8 cellular contexts compared by ENCODE assay signal in the genomic region with DNA sequence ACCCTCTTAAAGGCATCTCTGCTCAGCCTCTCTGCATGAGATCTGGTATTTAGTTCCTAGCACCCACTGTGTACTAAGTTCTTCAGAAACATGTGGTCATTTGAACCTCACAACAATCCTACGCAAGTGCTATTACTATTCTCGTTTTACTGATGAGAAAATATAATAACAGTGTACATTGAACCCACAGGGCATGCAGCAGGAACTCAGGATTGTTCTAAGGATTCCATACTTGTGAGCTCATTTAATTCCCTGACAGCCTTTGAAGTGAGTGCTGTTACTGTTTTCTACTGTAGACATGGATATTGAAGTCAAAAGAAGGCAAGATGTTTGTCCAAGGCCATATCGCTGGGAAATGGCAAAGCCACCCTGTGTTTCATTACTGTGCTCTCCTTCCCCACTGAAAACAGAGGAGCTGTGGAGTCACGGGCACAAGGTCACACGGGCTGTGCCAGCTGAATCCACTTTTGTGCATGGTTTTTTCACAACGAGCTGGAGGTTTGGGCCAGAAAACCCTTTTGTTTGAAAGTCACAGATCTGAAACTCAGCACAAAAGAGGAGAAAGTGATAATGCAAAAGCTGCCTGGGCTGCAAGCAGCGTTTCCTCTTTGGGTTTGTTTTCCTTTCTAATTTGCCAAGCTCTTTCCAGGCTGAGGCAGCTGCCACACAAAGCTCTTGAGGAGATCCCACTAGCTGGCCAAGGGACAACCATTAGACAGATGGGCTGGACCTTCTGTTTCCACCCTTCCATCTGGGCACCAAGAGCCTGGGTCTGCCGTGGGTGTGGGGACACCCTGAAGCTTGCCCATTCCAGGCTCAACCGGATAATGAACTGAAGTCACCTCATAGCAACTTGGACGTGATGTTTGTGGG.
A peak's percentile ranks its signal among the peaks of the same experiment; 100 is the strongest.
DNase-seq lines count a peak whose midpoint lies in the region; ATAC-seq and TF ChIP-seq lines count a peak whose summit lies in the region.

No MANE protein-coding gene starts in this region.

- peak overlapping the region in 5 of 7 donors; percentile 56 to 80 (median 63) for H3K27ac Mint-ChIP-seq in CD14-positive monocyte
- peak overlapping the region; percentile 23 for H3K27ac Mint-ChIP-seq in activated naive CD8-positive, alpha-beta T cell

- no peaks in the 10 kb centered on the region for H3K36me3 Mint-ChIP-seq in CD14-positive monocyte
- H3K36me3 Mint-ChIP-seq in activated naive CD8-positive, alpha-beta T cell = no peaks in the 10 kb centered on the region

- H3K27me3 Mint-ChIP-seq in CD14-positive monocyte (ENCODE audit: low read depth in 3 of 3) = no peaks in the 10 kb centered on the region
- no peaks in the 10 kb centered on the region for H3K27me3 Mint-ChIP-seq in activated naive CD8-positive, alpha-beta T cell

- H3K4me3 Mint-ChIP-seq in CD14-positive monocyte = peak overlapping the region; percentile 71 to 88
- H3K4me3 Mint-ChIP-seq in activated naive CD8-positive, alpha-beta T cell = peak overlapping the region; percentile 65

- DNase-seq in CD14-positive monocyte (ENCODE audit: low spot score) (no peak), hepatic stellate cell (ENCODE audit: low spot score) (peak; percentile 54), substantia nigra (lab: John Stamatoyannopoulos, UW) (peak in 31 of 49 donors; percentile 1 to 79 (median 20)), NCI-H345 treated with DMSO at 0.1 percent for 48 hours (lab: John Stamatoyannopoulos, UW; ENCODE audit: unreplicated experiment) (no peak), KBM-7 (no peak)

- H3K9me3 Mint-ChIP-seq in CD14-positive monocyte = no peaks in the 10 kb centered on the region
- no peaks in the 10 kb centered on the region for H3K9me3 Mint-ChIP-seq in activated naive CD8-positive, alpha-beta T cell (ENCODE audit: low read depth)

- intact Hi-C loops in CD14-positive monocyte (cut with micrococcal nuclease) = loop anchor here in 1 of 2 donors (5.0 kb wide), 1 partner anchor 224 kb away; no protein-coding TSS in a partner anchor

- in situ Hi-C loops in KBM-7 (cut with MboI; ENCODE audit: low pct_unique_long_range_greater_than_20kb, low sequenced_read_pairs) = loop anchor here (25.0 kb wide), 1 partner anchor 229 kb away; the partner anchor contains the start of gene CC2D2A

- H3K27ac ChIP-seq in substantia nigra (ENCODE audit: low read depth, low read length, poor library complexity, severe bottlenecking) = peak overlapping the region; percentile 72

- peaks cover 29% of the 10 kb centered on the region for H3K4me1 Mint-ChIP-seq in CD14-positive monocyte
- H3K4me1 Mint-ChIP-seq in activated naive CD8-positive, alpha-beta T cell (ENCODE audit: low read depth) = peaks cover 29% of the 10 kb centered on the region

- peak; percentile 23 for ATAC-seq in HG02852 (IDR thresholded peaks at IDR 0.05; ENCODE audit: unreplicated experiment)
- ATAC-seq in HG03521 (IDR thresholded peaks at IDR 0.05; ENCODE audit: unreplicated experiment) = no peak

- TF ChIP-seq CTCF in CD14-positive monocyte (IDR thresholded peaks at IDR 0.05) = no peak

Comparison
In these comparisons a context has a peak if more than half of its experiments do, and no peak if none do; other contexts are left out.
1. DNase-seq: peak in hepatic stellate cell (single experiment) and substantia nigra (31 of 49); none in CD14-positive monocyte (single experiment), NCI-H345 treated with DMSO at 0.1 percent for 48 hours (single experiment) and KBM-7 (single experiment).